In the genomic region with DNA sequence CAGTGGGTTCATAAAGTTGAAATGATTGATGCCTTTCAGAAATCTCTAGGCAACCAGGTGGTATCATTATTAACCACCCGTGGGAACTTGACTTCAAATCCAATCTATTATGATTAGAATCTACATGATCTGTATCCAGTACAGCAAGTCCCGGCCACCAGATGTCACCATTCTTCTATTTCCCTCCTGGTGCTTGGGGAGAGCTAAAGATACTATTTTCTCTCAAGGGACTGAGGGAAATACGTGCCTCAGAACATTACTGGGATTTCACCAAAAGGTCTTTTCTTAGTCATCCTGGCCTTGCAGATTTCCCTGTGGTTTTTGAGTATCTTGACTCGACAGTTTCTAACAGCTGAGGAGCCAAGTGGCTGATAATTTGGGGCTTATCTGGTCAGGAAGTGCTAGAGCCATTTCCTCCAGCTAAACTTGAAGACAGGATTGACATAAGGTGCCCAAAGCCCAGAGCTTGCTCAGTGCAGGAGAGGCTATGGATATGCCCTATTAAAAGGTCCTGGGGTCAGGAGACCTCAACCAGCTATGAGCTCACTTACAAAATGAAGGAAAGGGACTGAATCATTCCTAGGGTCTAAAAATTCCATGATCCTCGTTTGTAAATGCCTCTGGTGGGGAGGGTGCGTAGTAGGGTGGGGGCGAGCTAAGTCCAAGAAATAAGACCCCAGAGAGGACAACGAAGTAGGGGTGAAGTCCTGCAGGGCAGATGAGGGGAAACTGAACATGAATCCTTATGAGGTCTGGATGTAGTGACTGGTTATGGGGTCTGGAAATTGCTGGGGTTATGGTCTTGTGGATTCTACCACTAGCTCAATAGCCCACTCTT, we compare ENCODE assay signal across 8 cellular contexts.
A peak's percentile ranks its signal among the peaks of the same experiment; 100 is the strongest.
DNase-seq lines count a peak whose midpoint lies in the region; TF ChIP-seq lines count a peak whose summit lies in the region.

No MANE protein-coding gene starts in this region.

- peak; percentile 98 for DNase-seq in EH (ENCODE audit: low read depth)
- DNase-seq in GOT3 (lab: John Stamatoyannopoulos, UW): peak; percentile 50
- DNase-seq in LHCN-M2 (ENCODE audit: low read depth): peak; percentile 99
- peak; percentile 97 for DNase-seq in RPMI8226
- DNase-seq in activated T-helper 1 cell treated with anti-CD3 and anti-CD28 coated beads, Interleukin-2, amount 50 U/mL, for 16 hours (ENCODE audit: low read depth in 1 of 2, low spot score in 1 of 2): peak; percentile 65 to 69
- DNase-seq in fibroblast of the aortic adventitia (ENCODE audit: low read depth): peak; percentile 99
- DNase-seq in non-pigmented ciliary epithelial cell (ENCODE audit: low read depth): peak; percentile 95
- DNase-seq in superior temporal gyrus (ENCODE audit: extremely low spot score): peak; percentile 98

- H3K4me3 ChIP-seq in fibroblast of the aortic adventitia (ENCODE audit: low read depth, low read length): no peak overlapping the region

- peak; percentile 84 for TF ChIP-seq CTCF in fibroblast of the aortic adventitia (IDR thresholded peaks at IDR 0.05; ENCODE audit: insufficient read depth, low read length)
